In genomic region chr4:44493924-44494323, GRCh38 we compare ENCODE assay signal across 8 cellular contexts. TPM values are rescaled to one million over a fixed set of nuclear protein-coding genes. Genes with fewer than 3 reads are reported as not detected.
DNase-seq lines count a peak whose midpoint lies in the region; ATAC-seq and TF ChIP-seq lines count a peak whose summit lies in the region.

No MANE protein-coding gene starts in this region.

- H3K9me3 ChIP-seq in OCI-LY1 (ENCODE audit: low read length) = no peaks in the 10 kb centered on the region

- intact Hi-C loops in left colon (cut with DNase I, micrococcal nuclease) = no loop called here
- intact Hi-C loops in posterior cingulate gyrus (cut with DNase I) = loop anchor here (5.0 kb wide), 1 partner anchor 47 kb away; the partner anchor contains the start of gene KCTD8

- no peaks in the 10 kb centered on the region for H3K4me1 ChIP-seq in OCI-LY1 (ENCODE audit: insufficient read depth, low read length, severe bottlenecking)

- TF ChIP-seq CTCF in AG09309 (IDR thresholded peaks at IDR 0.05; ENCODE audit: control insufficient read depth, insufficient read depth, low read depth, low read length, missing control alignments) (peak; percentile 28), OCI-LY1 (IDR thresholded peaks at IDR 0.05; ENCODE audit: low read length) (peak; percentile 27; the same call in 1 of the 2 replicates)

- no peaks in the 10 kb centered on the region for H3K79me2 ChIP-seq in OCI-LY1 (ENCODE audit: insufficient read depth, low read length)

- ATAC-seq in GM21526 (IDR thresholded peaks at IDR 0.05; ENCODE audit: low FRiP score, unreplicated experiment) = peak; percentile 56
- ATAC-seq in left colon = no peak

- no peak overlapping the region for H2AFZ ChIP-seq in OCI-LY1 (ENCODE audit: low read length)

- no peaks in the 10 kb centered on the region for H3K9me2 ChIP-seq in OCI-LY1 (ENCODE audit: low read depth, low read length)

- H3K9ac ChIP-seq in OCI-LY1 (ENCODE audit: low read length) = no peak overlapping the region

- no peak overlapping the region for H3K27ac ChIP-seq in OCI-LY1 (ENCODE audit: low read depth, low read length, poor library complexity, severe bottlenecking)

- DNase-seq in AG09309 (ENCODE audit: low read depth) = no peak
- DNase-seq in globus pallidus (ENCODE audit: low spot score) = peak; percentile 15
- DNase-seq in SHP77 treated with DMSO at 0.1 percent for 48 hours (lab: John Stamatoyannopoulos, UW) = no peak
- DNase-seq in left colon = no peak
- no peak for DNase-seq in activated CD4-positive, CD25-positive, alpha-beta regulatory T cell (lab: John Stamatoyannopoulos, UW)
- DNase-seq in posterior cingulate gyrus = no peak

- no peaks in the 10 kb centered on the region for H3K36me3 ChIP-seq in OCI-LY1 (ENCODE audit: insufficient read depth, low read length)

- H3K4me3 ChIP-seq in AG09309 (ENCODE audit: control insufficient read depth, low read depth, low read length) = no peak overlapping the region
- no peak overlapping the region for H3K4me3 ChIP-seq in OCI-LY1 (ENCODE audit: low read depth, low read length, poor library complexity, severe bottlenecking)

- H4K20me1 ChIP-seq in OCI-LY1 (ENCODE audit: insufficient read depth, low read length) = no peaks in the 10 kb centered on the region

- no peak overlapping the region for H3K4me2 ChIP-seq in OCI-LY1 (ENCODE audit: low read length)

- H3F3A ChIP-seq in OCI-LY1 (ENCODE audit: insufficient read depth, low read length) = no peaks in the 10 kb centered on the region

- no peaks in the 10 kb centered on the region for H3K27me3 ChIP-seq in OCI-LY1 (ENCODE audit: insufficient read depth, low read length)

RNA-seq across cellular contexts. Expression of gene KCTD8, which starts 45.3 kb away (rescaled TPM):
- total RNA-seq in left colon = under 1 TPM in 1 of 2 donors, not detected in 1; 0.22 TPM
